Comparison of ENCODE assay signal across 8 cellular contexts in the genomic region with DNA sequence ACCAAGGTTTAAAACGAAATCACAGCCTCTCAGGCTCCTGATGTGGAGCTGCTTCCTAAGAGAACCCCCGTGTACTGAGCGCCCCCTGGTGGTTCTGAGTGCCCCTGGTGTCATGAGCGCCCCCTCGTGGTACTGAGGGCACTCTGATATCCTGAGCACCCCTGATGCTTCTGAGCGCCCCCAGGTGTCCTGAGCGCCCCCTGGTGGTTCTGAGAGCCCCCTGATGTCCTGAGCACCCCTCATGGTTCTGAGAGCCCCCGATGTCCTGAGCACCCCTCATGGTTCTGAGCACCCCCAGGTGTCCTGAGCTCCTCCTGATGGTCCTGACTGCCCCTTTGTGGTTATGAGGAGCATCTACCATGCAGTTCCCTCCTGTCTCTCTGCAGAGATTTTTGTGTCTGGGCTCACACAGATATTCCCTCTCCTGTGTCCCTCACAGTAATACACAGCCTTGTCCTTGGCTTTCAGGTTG.
DNase-seq lines count a peak whose midpoint lies in the region; ATAC-seq and TF ChIP-seq lines count a peak whose summit lies in the region.
"Not testable (repeated sequence)": the region's sequence is repeated elsewhere in the genome, so short reads cannot be mapped to it uniquely, and the experiment has no call there.

No MANE protein-coding gene starts in this region.

- not testable (repeated sequence) for H3K56ac ChIP-seq in H9 (ENCODE audit: insufficient read length, low read depth, low read length)

- H3K4me1 ChIP-seq in H9 (ENCODE audit: insufficient read depth, low read length), result not testable (repeated sequence)

- not testable (repeated sequence) for H2BK12ac ChIP-seq in H9 (ENCODE audit: insufficient read length, low read depth, low read length)

- not testable (repeated sequence) for H3K27me3 Mint-ChIP-seq in H9 (ENCODE audit: low read depth); activated T-helper 17 cell treated with anti-CD3 and anti-CD28 coated beads, Interleukin-2, amount 50 U/mL, for 72 hours
- H3K27me3 Mint-ChIP-seq in natural killer cell (ENCODE audit: low read depth in 2 of 2), result peaks cover 5 to 44% of the 10 kb centered on the region in 2 donors

- peak; percentile 73 for DNase-seq in CD1c-positive myeloid dendritic cell (ENCODE audit: extremely low spot score)
- not testable (repeated sequence) for DNase-seq in H9
- peak; percentile 63 to 79 for DNase-seq in NCI-H526 (lab: John Stamatoyannopoulos, UW)
- peak; percentile 58 for DNase-seq in WERI-Rb-1
- peak; percentile 75 to 80 for DNase-seq in erythroblast (lab: John Stamatoyannopoulos, UW)
- peak; percentile 66 for DNase-seq in natural killer cell
- peak; percentile 75 to 89 for DNase-seq in stimulated activated CD8-positive, alpha-beta memory T cell treated with anti-CD3 and anti-CD28 coated beads, Interleukin-2, amount 100 ng/mL, for 48 hours (ENCODE audit: low read depth in 2 of 2)

- TF ChIP-seq CTCF in H9 (conservative IDR thresholded peaks at IDR 0.05) (peak; percentile 54), WERI-Rb-1 (IDR thresholded peaks at IDR 0.05; ENCODE audit: low read depth, low read length) (peak; percentile 69), natural killer cell (IDR thresholded peaks at IDR 0.05) (peak; percentile 72)

- H2AK5ac ChIP-seq in H9 (ENCODE audit: insufficient read length, low read length), result not testable (repeated sequence)

- H3K27me3 ChIP-seq in H9 (ENCODE audit: insufficient read depth, low read length), result not testable (repeated sequence)
- H3K27me3 ChIP-seq in WERI-Rb-1 (ENCODE audit: insufficient read depth, low read depth, severe bottlenecking), result peaks cover 53% of the 10 kb centered on the region

- H3K18ac ChIP-seq in H9 (ENCODE audit: insufficient read length, low read depth, low read length), result not testable (repeated sequence)

- ATAC-seq in activated T-helper 17 cell treated with anti-CD3 and anti-CD28 coated beads, Interleukin-2, amount 50 U/mL, for 72 hours (replicated peaks), result peak; percentile 86
- peak; percentile 60 to 76 (median 66) for ATAC-seq in natural killer cell

- H3K23me2 ChIP-seq in H9 (ENCODE audit: insufficient read length, low read depth, low read length, poor library complexity, severe bottlenecking), result not testable (repeated sequence)

- not testable (repeated sequence) for H3K36me3 ChIP-seq in WERI-Rb-1

- H2BK15ac ChIP-seq in H9 (ENCODE audit: low read depth, low read length), result not testable (repeated sequence)

- not testable (repeated sequence) for H2AFZ ChIP-seq in H9 (ENCODE audit: low read length)

- not testable (repeated sequence) for H2BK20ac ChIP-seq in H9 (ENCODE audit: low read depth, low read length, poor library complexity, severe bottlenecking)

- not testable (repeated sequence) for H3K79me2 ChIP-seq in H9 (ENCODE audit: insufficient read depth, low read length)

- intact Hi-C loops in natural killer cell (cut with micrococcal nuclease), result not testable (repeated sequence)

- not testable (repeated sequence) for H3K9ac ChIP-seq in H9 (ENCODE audit: extremely low read depth, insufficient read length, low read length)

- H3T11ph ChIP-seq in H9 (ENCODE audit: low read length), result not testable (repeated sequence)

- H3K9me3 ChIP-seq in H9 (ENCODE audit: control insufficient read depth, low read depth, low read length), result peaks cover 92% of the 10 kb centered on the region
- not testable (repeated sequence) for H3K9me3 ChIP-seq in WERI-Rb-1 (ENCODE audit: severe bottlenecking)

- TF ChIP-seq POLR2A in erythroblast (IDR thresholded peaks at IDR 0.05; ENCODE audit: low read length), result not testable (repeated sequence)

- not testable (repeated sequence) for H4K8ac ChIP-seq in H9 (replicated peaks; ENCODE audit: insufficient read length, low read depth, low read length)

- H3K4me2 ChIP-seq in H9 (ENCODE audit: insufficient read depth, insufficient read length, low read length), result not testable (repeated sequence)

- H3K9me3 Mint-ChIP-seq in H9, result peaks cover 91 to 94% of the 10 kb centered on the region in 2 experiments
- H3K9me3 Mint-ChIP-seq in activated T-helper 17 cell treated with anti-CD3 and anti-CD28 coated beads, Interleukin-2, amount 50 U/mL, for 72 hours; natural killer cell: not testable (repeated sequence)

- H3K79me1 ChIP-seq in H9 (ENCODE audit: insufficient read depth, low read depth, low read length, poor library complexity, severe bottlenecking), result not testable (repeated sequence)

- H3K4me1 Mint-ChIP-seq in H9; activated T-helper 17 cell treated with anti-CD3 and anti-CD28 coated beads, Interleukin-2, amount 50 U/mL, for 72 hours: not testable (repeated sequence)
- peaks cover 18 to 24% of the 10 kb centered on the region in 2 donors for H3K4me1 Mint-ChIP-seq in natural killer cell

- not testable (repeated sequence) for H2BK5ac ChIP-seq in H9 (ENCODE audit: insufficient read length, low read length)

- H4K20me1 ChIP-seq in H9 (ENCODE audit: control insufficient read depth, insufficient read depth, insufficient read length), result not testable (repeated sequence)

- H3K36me3 Mint-ChIP-seq in H9 (ENCODE audit: insufficient read depth in 1 of 3, low read depth in 3 of 3), result peaks cover 12 to 34% (median 16%) of the 10 kb centered on the region in 3 experiments; a peak in 6 of 7 replicates
- H3K36me3 Mint-ChIP-seq in activated T-helper 17 cell treated with anti-CD3 and anti-CD28 coated beads, Interleukin-2, amount 50 U/mL, for 72 hours (ENCODE audit: low read depth); natural killer cell: not testable (repeated sequence)

- not testable (repeated sequence) for H3K27ac Mint-ChIP-seq in H9; activated T-helper 17 cell treated with anti-CD3 and anti-CD28 coated beads, Interleukin-2, amount 50 U/mL, for 72 hours; natural killer cell

- H3K23ac ChIP-seq in H9 (ENCODE audit: insufficient read length, low read depth, low read length), result not testable (repeated sequence)

- H2BK120ac ChIP-seq in H9 (ENCODE audit: low read depth, low read length, poor library complexity, severe bottlenecking), result not testable (repeated sequence)

- not testable (repeated sequence) for H3K4me3 ChIP-seq in WERI-Rb-1 (ENCODE audit: low read depth, low read length)

- H3K4ac ChIP-seq in H9 (ENCODE audit: low read depth, low read length), result not testable (repeated sequence)

- not testable (repeated sequence) for H3K4me3 Mint-ChIP-seq in H9; activated T-helper 17 cell treated with anti-CD3 and anti-CD28 coated beads, Interleukin-2, amount 50 U/mL, for 72 hours; natural killer cell

- H4K91ac ChIP-seq in H9 (ENCODE audit: insufficient read length, low read depth, low read length), result not testable (repeated sequence)

- H3K14ac ChIP-seq in H9 (ENCODE audit: insufficient read depth, low read length), result not testable (repeated sequence)

- H3K27ac ChIP-seq in H9 (ENCODE audit: insufficient read length, low read depth, low read length); WERI-Rb-1: not testable (repeated sequence)

- H4K5ac ChIP-seq in H9 (ENCODE audit: insufficient read length, low read depth, low read length), result not testable (repeated sequence)

- WGBS in H9 (ENCODE audit: extremely low coverage, insufficient read length, low lambda C conversion rate), result no CpG with 5 or more reads among the region's 8 CpGs
